Comparison of ENCODE assay signal across 28 cellular contexts in genomic region chr1:151774540-151774939, GRCh38. TPM values are rescaled to one million over a fixed set of nuclear protein-coding genes. Genes with fewer than 3 reads are reported as not detected.
"Had no signal": no experiment of that assay in that cellular context is flagged by ENCODE, and none has a peak within 500 bp of the region (broad histone marks: within the 10 kb centered on the region; RNA-seq: fewer than 3 reads in every experiment).

No MANE protein-coding gene starts in this region.

- H3K9me3 ChIP-seq: esophagus muscularis mucosa, gastroesophageal sphincter, left ventricle myocardium inferior, psoas muscle, testis, tibial nerve, upper lobe of right lung, vagina had no signal

- DNase-seq: cortex of kidney; dorsolateral prefrontal cortex; effector CD8-positive, alpha-beta T cell; immature natural killer cell; kidney; left cardiac atrium; left ventricle myocardium inferior; mesenchymal stem cell; naive thymus-derived CD4-positive, alpha-beta T cell; nephron progenitor cell; psoas muscle; retina; stimulated activated CD4-positive, alpha-beta T cell treated with anti-CD3 and anti-CD28 coated beads, Interleukin-2, amount 100 ng/mL, for 24 hours; stimulated activated CD4-positive, alpha-beta T cell treated with anti-CD3 and anti-CD28 coated beads, Interleukin-4, amount 100 ng/mL, for 4 hours; stimulated activated naive B cell treated with anti-CD40 and anti-IgM and Interleukin-4, amounts not matched to agents 10 μg/mL and 1 μg/mL and 100 μg/mL, for 72 hours; stimulated activated naive CD8-positive, alpha-beta T cell treated with anti-CD3 and anti-CD28 coated beads, Interleukin-15, amount 100 ng/mL, for 72 hours; testis; upper lobe of right lung had no signal

- H3K4me1 ChIP-seq: esophagus muscularis mucosa, gastroesophageal sphincter, left ventricle myocardium inferior, psoas muscle, testis, tibial nerve, upper lobe of right lung, vagina had no signal

- H3K4me3 ChIP-seq: dorsolateral prefrontal cortex, esophagus muscularis mucosa, gastroesophageal sphincter, left ventricle myocardium inferior, lung, psoas muscle, testis, tibial nerve, upper lobe of right lung, vagina had no signal

- ATAC-seq: gastroesophageal sphincter; left cardiac atrium; naive thymus-derived CD4-positive, alpha-beta T cell; psoas muscle; sciatic nerve; stimulated activated naive B cell treated with anti-CD40 and anti-IgM and Interleukin-4, amounts not matched to agents 10 μg/mL and 1 μg/mL and 100 μg/mL, for 72 hours; stimulated activated naive CD8-positive, alpha-beta T cell treated with anti-CD3 and anti-CD28 coated beads, Interleukin-15, amount 100 ng/mL, for 72 hours had no signal

RNA-seq across cellular contexts. Expression of gene LINGO4, which starts 30.7 kb away (rescaled TPM):
- total RNA-seq: esophagus muscularis mucosa, fibroblast of villous mesenchyme, gastroesophageal sphincter, sciatic nerve, subcutaneous adipose tissue, tibial nerve had no signal

RNA-seq across cellular contexts. Expression of gene RIIAD1, which starts 53.2 kb away (rescaled TPM):
- total RNA-seq: fibroblast of villous mesenchyme; kidney; naive thymus-derived CD4-positive, alpha-beta T cell; omental fat pad; skeletal muscle tissue; subcutaneous adipose tissue; tibial nerve; upper lobe of right lung; vagina had no signal

RNA-seq across cellular contexts. Expression of gene RORC, which starts 57.1 kb away (rescaled TPM):
- total RNA-seq: fibroblast of villous mesenchyme had no signal
